Comparison of ENCODE assay signal across 8 cellular contexts in genomic region chr3:99872633-99873254, GRCh38. TPM values are rescaled to one million over a fixed set of nuclear protein-coding genes. Genes with fewer than 3 reads are reported as not detected.
DNase-seq lines count a peak whose midpoint lies in the region; ATAC-seq, FAIRE-seq and TF ChIP-seq lines count a peak whose summit lies in the region.

No MANE protein-coding gene starts in this region.

- BruUV-seq in HepG2 (replicated peaks; lab: Mats Ljungman, UMichigan), result no TSS peak

- H3K4me1 ChIP-seq in HepG2 (ENCODE audit: insufficient read depth, low read length) (peaks cover 66% of the 10 kb centered on the region), right lobe of liver (peaks cover 0 to 12% (median 3%) of the 10 kb centered on the region in 4 donors), esophagus muscularis mucosa (peaks cover 24 to 74% (median 67%) of the 10 kb centered on the region in 4 donors), urinary bladder (ENCODE audit: insufficient read depth) (no peaks in the 10 kb centered on the region)

- TF ChIP-seq POLR2A in HepG2 (IDR thresholded peaks at IDR 0.05; ENCODE audit: insufficient read depth in 1 of 2, low read depth in 2 of 2, low read length in 2 of 2) (no peak), right lobe of liver (IDR thresholded peaks at IDR 0.05) (no peak), esophagus muscularis mucosa (IDR thresholded peaks at IDR 0.05; ENCODE audit: low read depth) (no peak)

- 61% methylated on average over 3 of the region's 3 CpGs for WGBS in HepG2 (ENCODE audit: low lambda C conversion rate)
- 63% methylated on average over 3 of the region's 3 CpGs for WGBS in right lobe of liver (ENCODE audit: insufficient coverage, low coverage, low lambda C conversion rate, missing lambda C conversion rate)
- WGBS in esophagus muscularis mucosa, result 26% methylated on average over 3 of the region's 3 CpGs
- WGBS in urinary bladder, result 24% methylated on average over 3 of the region's 3 CpGs

- H3K27ac ChIP-seq in HepG2 (ENCODE audit: extremely low read length, insufficient read depth, low read length) (peak overlapping the region; percentile 86), right lobe of liver (no peak overlapping the region), esophagus muscularis mucosa (replicated peaks in 1 of 4) (peak overlapping the region; percentile 93 to 96 (median 94)), urinary bladder (ENCODE audit: low read depth) (peak overlapping the region; percentile 56)

- H3K4me3 ChIP-seq in HepG2 (replicated peaks in 1 of 3; ENCODE audit: insufficient read depth in 1 of 3, low read depth in 2 of 3, low read length in 3 of 3) (peak overlapping the region; percentile 73 to 92 (median 83)), right lobe of liver (no peak overlapping the region), esophagus muscularis mucosa (peak overlapping the region; percentile 69 to 84 (median 73)), urinary bladder (ENCODE audit: low read depth, low read length) (peak overlapping the region; percentile 26)

- intact Hi-C loops in HepG2 (cut with micrococcal nuclease; ENCODE audit: unreplicated experiment) (no loop called here), right lobe of liver (cut with DNase I) (no loop called here), esophagus muscularis mucosa (cut with DNase I) (no loop called here)

- TF ChIP-seq CTCF in HepG2 (CRISPR knock-in tag; IDR thresholded peaks at IDR 0.05), result no peak
- no peak for TF ChIP-seq CTCF in right lobe of liver (IDR thresholded peaks at IDR 0.05)
- TF ChIP-seq CTCF in esophagus muscularis mucosa (IDR thresholded peaks at IDR 0.05), result no peak

- no peak for FAIRE-seq in HepG2 (lab: Jason Lieb, UNC)

- in situ Hi-C loops in HepG2 (cut with HindIII; ENCODE audit: extremely low pct_ligation_motif_present, low pct_unique_long_range_greater_than_20kb), result loop anchor here (10.0 kb wide), 1 partner anchor 172 kb away; no protein-coding TSS in a partner anchor

- POLR2A ChIA-PET in HepG2 (lab: Yijun Ruan, JAX), result interaction anchor here (1.2 to 3.5 kb wide), 5 partner anchors 13 to 381 kb away, joined by 3 to 15 read pairs (median 5); no protein-coding TSS in a partner anchor

- H4K20me1 ChIP-seq in HepG2 (ENCODE audit: insufficient read depth, low read length), result peaks cover 58% of the 10 kb centered on the region

- CTCF ChIA-PET in HepG2 (lab: Yijun Ruan, JAX; ENCODE audit: low intra/inter-chr PET ratio, low total read pairs), result no interaction called here

- DNase-seq in HepG2 (ENCODE audit: low spot score) (no peak), right lobe of liver (no peak), esophagus muscularis mucosa (ENCODE audit: extremely low spot score) (no peak), anterior cingulate cortex (lab: John Stamatoyannopoulos, UW) (no peak), NCI-H345 (lab: John Stamatoyannopoulos, UW) (no peak), activated gamma-delta T cell (lab: John Stamatoyannopoulos, UW) (no peak)

- H3K9me3 ChIP-seq in HepG2 (ENCODE audit: low read length) (no peaks in the 10 kb centered on the region), right lobe of liver (no peaks in the 10 kb centered on the region), esophagus muscularis mucosa (no peaks in the 10 kb centered on the region)

- no peak for TF ChIP-seq RAD21 in HepG2 (CRISPR knock-in tag; IDR thresholded peaks at IDR 0.05)

- H3K36me3 ChIP-seq in HepG2 (replicated peaks in 1 of 2; ENCODE audit: control insufficient read depth in 1 of 2, insufficient read depth in 2 of 2, low read length in 2 of 2) (peaks cover 19 to 38% of the 10 kb centered on the region in 2 experiments), right lobe of liver (no peaks in the 10 kb centered on the region), esophagus muscularis mucosa (peaks cover 0 to 20% (median 5%) of the 10 kb centered on the region in 4 donors), urinary bladder (ENCODE audit: insufficient read depth) (no peaks in the 10 kb centered on the region)

- ATAC-seq in HepG2 (no peak), right lobe of liver (no peak), HG03378 (IDR thresholded peaks at IDR 0.05; ENCODE audit: unreplicated experiment) (peak; percentile 70)

- H3K27me3 ChIP-seq in HepG2 (ENCODE audit: control insufficient read depth in 1 of 2, insufficient read depth in 2 of 2, low read length in 2 of 2) (no peaks in the 10 kb centered on the region; a peak in 1 of 5 replicates), right lobe of liver (no peaks in the 10 kb centered on the region), esophagus muscularis mucosa (no peaks in the 10 kb centered on the region)

- H2AFZ ChIP-seq in HepG2 (ENCODE audit: low read length), result no peak overlapping the region

- TF ChIP-seq EP300 in HepG2 (IDR thresholded peaks at IDR 0.05; ENCODE audit: low read depth in 2 of 2, low read length in 2 of 2) (no peak), HepG2 (CRISPR knock-in tag; IDR thresholded peaks at IDR 0.05; ENCODE audit: borderline replicate concordance) (no peak), esophagus muscularis mucosa (IDR thresholded peaks at IDR 0.05) (no peak)

- H3K4me2 ChIP-seq in HepG2 (ENCODE audit: low read depth, low read length), result peak overlapping the region; percentile 92

- H3K79me2 ChIP-seq in HepG2 (ENCODE audit: insufficient read depth, low read length), result peaks cover 91% of the 10 kb centered on the region

- H3K9ac ChIP-seq in HepG2 (ENCODE audit: insufficient read depth, low read depth, low read length), result peak overlapping the region; percentile 99

TF ChIP-seq in HepG2, 621 proteins besides CTCF, POLR2A, EP300 and RAD21:
- TF ChIP-seq KAT8 (CRISPR knock-in tag; IDR thresholded peaks at IDR 0.05) (0 out of 2 replicates have a peak, but pooled peaks have one; percentile 11), POLR2G (IDR thresholded peaks at IDR 0.05; ENCODE audit: low read depth, low read length) (0 out of 2 replicates have a peak, but pooled peaks have one; percentile 19), ZNF10 (CRISPR knock-in tag; IDR thresholded peaks at IDR 0.05; ENCODE audit: borderline replicate concordance, low read depth) (no peak), SAP130 (CRISPR knock-in tag; IDR thresholded peaks at IDR 0.05; ENCODE audit: low read depth) (0 out of 2 replicates have a peak, but pooled peaks have one; percentile 2), ARID5B (CRISPR knock-in tag; IDR thresholded peaks at IDR 0.05) (0 out of 2 replicates have a peak, but pooled peaks have one; percentile 14), PAF1 (CRISPR knock-in tag; IDR thresholded peaks at IDR 0.05) (peak; percentile 46), MXD4 (CRISPR knock-in tag; IDR thresholded peaks at IDR 0.05) (no peak), JUN (CRISPR knock-in tag; IDR thresholded peaks at IDR 0.05) (no peak)

RNA-seq across cellular contexts. Expression of gene CMSS1, which starts 55.1 kb away (rescaled TPM):
- total RNA-seq in HepG2 (2016; rRNA removed; fragmentation: Illumina TruSeq; extraction: Trizol), result 48.7 and 84.6 TPM in 2 replicates
- 22.7 and 23.9 TPM in 2 replicates for total RNA-seq in HepG2 (2016; cell fraction: cytosol; rRNA removed; fragmentation: Illumina TruSeq; extraction: Trizol; ENCODE audit: low read depth)
- total RNA-seq in HepG2 (2016; cell fraction: insoluble cytoplasmic fraction; rRNA removed; fragmentation: Illumina TruSeq; extraction: Trizol), result 58.0 and 83.6 TPM in 2 replicates
- 35.7 and 38.1 TPM in 2 replicates for total RNA-seq in HepG2 (2016; cell fraction: membrane; rRNA removed; fragmentation: Illumina TruSeq; extraction: Trizol)
- total RNA-seq in HepG2 (2016; cell fraction: nucleus; rRNA removed; fragmentation: Illumina TruSeq; extraction: Trizol), result 32.8 and 34.1 TPM in 2 replicates
- polyA plus RNA-seq in HepG2 (2011; rRNA removed), result 4.2 and 6.4 TPM in 2 replicates
- polyA plus RNA-seq in HepG2 (2011; cell fraction: cytosol; rRNA removed), result 2.9 and 4.7 TPM in 2 replicates
- polyA plus RNA-seq in HepG2 (2011; cell fraction: nucleus; rRNA removed), result 1.4 and 2.2 TPM in 2 replicates
- polyA plus RNA-seq in HepG2 (2012), result 21.0 and 28.1 TPM in 2 replicates
- 25.4 and 39.7 TPM in 2 replicates for polyA plus RNA-seq in HepG2 (2016; cell fraction: cytosol; fragmentation: Illumina TruSeq; extraction: Trizol; ENCODE audit: low read depth)
- polyA plus RNA-seq in HepG2 (2016; cell fraction: insoluble cytoplasmic fraction; fragmentation: Illumina TruSeq; extraction: Trizol; ENCODE audit: low read depth), result 89.7 and 91.9 TPM in 2 replicates
- 36.2 and 40.4 TPM in 2 replicates for polyA plus RNA-seq in HepG2 (2016; cell fraction: membrane; fragmentation: Illumina TruSeq; extraction: Trizol; ENCODE audit: low read depth)
- 38.0 and 40.1 TPM in 2 replicates for polyA plus RNA-seq in HepG2 (2016; cell fraction: nucleus; fragmentation: Illumina TruSeq; extraction: Trizol; ENCODE audit: insufficient read depth, low read depth)
- polyA minus RNA-seq in HepG2 (2011; rRNA and poly(A)+ RNA removed; ENCODE audit: low replicate concordance), result 6.4 and 8.1 TPM in 2 replicates
- 5.3 and 6.2 TPM in 2 replicates for polyA minus RNA-seq in HepG2 (2011; cell fraction: cytosol; rRNA and poly(A)+ RNA removed)
- 8.4 and 9.8 TPM in 2 replicates for polyA minus RNA-seq in HepG2 (2011; cell fraction: nucleus; rRNA and poly(A)+ RNA removed)
- total RNA-seq in right lobe of liver, result 10 to 100 TPM; 10.1 to 14.6 (median 11.6) TPM
- total RNA-seq in esophagus muscularis mucosa, result 10 to 100 TPM; 11.2 to 16.3 (median 14.1) TPM
- 14.7 TPM for total RNA-seq in urinary bladder
- polyA plus RNA-seq in urinary bladder, result 25.0 TPM

Comparison
In these comparisons a context has a peak if more than half of its experiments do, and no peak if none do; other contexts are left out.
1. H3K27ac ChIP-seq: peak in HepG2 (single experiment), esophagus muscularis mucosa (4 of 4) and urinary bladder (single experiment); none in right lobe of liver (0 of 3).
2. H3K4me3 ChIP-seq: peak in HepG2 (3 of 3), esophagus muscularis mucosa (4 of 4) and urinary bladder (single experiment); none in right lobe of liver (0 of 3).